In the genomic region with DNA sequence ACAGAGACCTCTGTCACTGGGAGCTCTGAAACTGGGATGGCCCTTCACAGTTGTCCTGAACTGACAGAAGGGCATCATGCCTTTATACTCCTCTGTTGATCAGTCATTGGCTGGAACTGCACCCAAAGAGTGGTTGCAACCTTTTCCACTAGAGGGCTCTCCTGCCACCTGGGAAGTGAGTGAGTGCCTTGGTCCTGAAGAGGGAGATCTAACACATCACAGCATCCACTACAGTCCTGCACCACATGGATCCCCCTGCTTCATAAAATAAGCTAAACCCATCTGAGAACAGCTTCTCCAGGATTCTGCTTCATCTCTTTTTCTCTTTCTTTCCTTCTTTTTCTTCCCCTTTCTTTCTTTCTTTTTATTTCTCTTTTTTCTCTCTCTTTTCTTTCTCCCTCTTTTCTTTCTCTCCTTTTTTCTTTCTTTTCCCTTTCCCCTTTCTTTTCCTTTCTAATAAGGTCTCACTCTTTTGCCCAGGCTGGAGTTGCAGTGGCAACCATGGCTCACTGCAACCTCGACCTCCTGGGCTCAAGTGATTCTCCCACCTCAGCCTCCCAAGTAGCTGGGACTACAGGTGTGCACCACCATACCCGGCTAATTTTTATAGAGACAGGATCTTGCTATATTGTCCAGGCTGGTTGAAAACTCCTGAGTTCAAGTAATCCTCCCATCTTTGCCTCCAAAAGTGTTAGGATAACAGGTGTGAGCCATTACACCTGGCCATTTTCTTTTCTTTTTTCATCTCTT, we compare ENCODE assay signal across 8 cellular contexts. TPM values are rescaled to one million over a fixed set of nuclear protein-coding genes. Genes with fewer than 3 reads are reported as not detected.
A peak's percentile ranks its signal among the peaks of the same experiment; 100 is the strongest.
DNase-seq lines count a peak whose midpoint lies in the region; ATAC-seq and TF ChIP-seq lines count a peak whose summit lies in the region.

No MANE protein-coding gene starts in this region.

- H3K79me2 ChIP-seq in DOHH2 (ENCODE audit: control insufficient read depth, low read length) = no peaks in the 10 kb centered on the region
- no peaks in the 10 kb centered on the region for H3K79me2 ChIP-seq in Karpas-422 (ENCODE audit: low read length)
- H3K79me2 ChIP-seq in smooth muscle cell (ENCODE audit: low read depth) = no peaks in the 10 kb centered on the region

- H3K9me2 ChIP-seq in DOHH2 (replicated peaks; ENCODE audit: control insufficient read depth, low read length) (no peaks in the 10 kb centered on the region), Karpas-422 (replicated peaks; ENCODE audit: insufficient read depth, low read length) (no peaks in the 10 kb centered on the region)

- H4K20me1 ChIP-seq in DOHH2 (ENCODE audit: control insufficient read depth, insufficient read depth, low read depth, low read length) = no peaks in the 10 kb centered on the region
- H4K20me1 ChIP-seq in Karpas-422 (ENCODE audit: insufficient read depth, low read depth, low read length) = no peaks in the 10 kb centered on the region
- no peaks in the 10 kb centered on the region for H4K20me1 ChIP-seq in smooth muscle cell (ENCODE audit: low read depth)

- ATAC-seq in GM21619 (IDR thresholded peaks at IDR 0.05; ENCODE audit: unreplicated experiment) (peak; percentile 89), GM21737 (IDR thresholded peaks at IDR 0.05; ENCODE audit: unreplicated experiment) (no peak)

- H3K36me3 ChIP-seq in DOHH2 (ENCODE audit: control insufficient read depth, low read length) = no peaks in the 10 kb centered on the region
- H3K36me3 ChIP-seq in Karpas-422 (ENCODE audit: insufficient read depth, low read length) = no peaks in the 10 kb centered on the region
- no peaks in the 10 kb centered on the region for H3K36me3 ChIP-seq in cardiac muscle cell
- H3K36me3 ChIP-seq in smooth muscle cell (ENCODE audit: low read depth) = no peaks in the 10 kb centered on the region

- H3K4me3 ChIP-seq in DOHH2 (ENCODE audit: low read length) (no peak overlapping the region), Karpas-422 (ENCODE audit: low read length) (no peak overlapping the region), cardiac muscle cell (no peak overlapping the region), smooth muscle cell (no peak overlapping the region)

- DNase-seq in Karpas-422 (peak; percentile 95), SHP77 treated with DMSO at 0.1 percent for 48 hours (lab: John Stamatoyannopoulos, UW) (peak; percentile 61), cardiac muscle cell (ENCODE audit: low read depth in 1 of 2, low spot score in 1 of 2) (peak; percentile 78 to 81), smooth muscle cell (lab: John Stamatoyannopoulos, UW; ENCODE audit: unreplicated experiment) (no peak)
- peak; percentile 33 for DNase-seq in activated effector memory CD4-positive, alpha-beta T cell treated with Interleukin-2 at 50 U/mL for 16 hours

- no peak overlapping the region for H3K4me2 ChIP-seq in DOHH2 (ENCODE audit: low read length)
- no peak overlapping the region for H3K4me2 ChIP-seq in Karpas-422 (ENCODE audit: low read depth, low read length, poor library complexity, severe bottlenecking)
- H3K4me2 ChIP-seq in smooth muscle cell = no peak overlapping the region

- peak; percentile 93 for TF ChIP-seq CTCF in DOHH2 (IDR thresholded peaks at IDR 0.05; ENCODE audit: low read depth, low read length, poor library complexity, severe bottlenecking)
- peak; percentile 90 for TF ChIP-seq CTCF in cardiac muscle cell (IDR thresholded peaks at IDR 0.05; ENCODE audit: low read depth, low read length)
- TF ChIP-seq CTCF in smooth muscle cell (IDR thresholded peaks at IDR 0.05; ENCODE audit: borderline replicate concordance, insufficient read depth, poor library complexity, severe bottlenecking) = peak; percentile 52

- H3K9ac ChIP-seq in Karpas-422 (ENCODE audit: low read length) = no peak overlapping the region
- H3K9ac ChIP-seq in smooth muscle cell (ENCODE audit: low read depth) = no peak overlapping the region

- H3K4me1 ChIP-seq in DOHH2 (ENCODE audit: control insufficient read depth, low read length) (peaks cover 3% of the 10 kb centered on the region; the same call in 1 of the 2 replicates), Karpas-422 (ENCODE audit: low read length) (peaks cover 12% of the 10 kb centered on the region), cardiac muscle cell (ENCODE audit: low read depth) (peaks cover 12% of the 10 kb centered on the region), smooth muscle cell (ENCODE audit: low read depth) (no peaks in the 10 kb centered on the region)

- no peak overlapping the region for H3K27ac ChIP-seq in DOHH2 (ENCODE audit: low read depth, low read length)
- no peak overlapping the region for H3K27ac ChIP-seq in Karpas-422 (ENCODE audit: low read length)
- H3K27ac ChIP-seq in cardiac muscle cell = no peak overlapping the region
- no peak overlapping the region for H3K27ac ChIP-seq in smooth muscle cell (ENCODE audit: low read depth)

- H3K9me3 ChIP-seq in DOHH2 (ENCODE audit: control insufficient read depth, insufficient read depth, low read length) (no peaks in the 10 kb centered on the region), Karpas-422 (ENCODE audit: low read length) (no peaks in the 10 kb centered on the region), cardiac muscle cell (ENCODE audit: low read depth) (no peaks in the 10 kb centered on the region), smooth muscle cell (replicated peaks; ENCODE audit: low read depth) (no peaks in the 10 kb centered on the region)

- H3K27me3 ChIP-seq in DOHH2 (ENCODE audit: control insufficient read depth, low read length) (peaks cover 19% of the 10 kb centered on the region), Karpas-422 (ENCODE audit: low read length) (no peaks in the 10 kb centered on the region), cardiac muscle cell (no peaks in the 10 kb centered on the region), smooth muscle cell (ENCODE audit: low read depth) (no peaks in the 10 kb centered on the region)

- no peaks in the 10 kb centered on the region for H3F3A ChIP-seq in DOHH2 (ENCODE audit: control insufficient read depth, insufficient read depth)
- H3F3A ChIP-seq in smooth muscle cell (ENCODE audit: low read depth) = no peaks in the 10 kb centered on the region

- WGBS in smooth muscle cell (ENCODE audit: low lambda C conversion rate) = 74% methylated on average over 2 of the region's 2 CpGs

- no peak overlapping the region for H2AFZ ChIP-seq in Karpas-422 (ENCODE audit: low read length)
- no peak overlapping the region for H2AFZ ChIP-seq in smooth muscle cell (ENCODE audit: low read depth)

RNA-seq across cellular contexts. Expression of a gene that starts 42.8 kb away (rescaled TPM):
- total RNA-seq in Karpas-422 (2014; rRNA removed; shearing (Covaris generic); ENCODE audit: low replicate concordance) = 71.5 and 89.5 TPM in 2 replicates
- total RNA-seq in cardiac muscle cell (104 and 153 TPM in 2 replicates), smooth muscle cell (72.2 and 75.4 TPM in 2 replicates)
- polyA plus RNA-seq in cardiac muscle cell (82.8 and 97.0 TPM in 2 replicates), smooth muscle cell (48.4 and 54.0 TPM in 2 replicates)

RNA-seq across cellular contexts. Expression of a gene that starts 52.4 kb away (rescaled TPM):
- 0.18 and 0.26 TPM in 2 replicates for total RNA-seq in Karpas-422 (2014; rRNA removed; shearing (Covaris generic); ENCODE audit: low replicate concordance)
- total RNA-seq in cardiac muscle cell (0.25 and 4.0 TPM in 2 replicates), smooth muscle cell (6.4 and 6.7 TPM in 2 replicates)
- polyA plus RNA-seq in cardiac muscle cell (4.8 and 5.2 TPM in 2 replicates), smooth muscle cell (6.8 and 15.6 TPM in 2 replicates)
